ENCODE assay signal across 14 cellular contexts in the genomic region with DNA sequence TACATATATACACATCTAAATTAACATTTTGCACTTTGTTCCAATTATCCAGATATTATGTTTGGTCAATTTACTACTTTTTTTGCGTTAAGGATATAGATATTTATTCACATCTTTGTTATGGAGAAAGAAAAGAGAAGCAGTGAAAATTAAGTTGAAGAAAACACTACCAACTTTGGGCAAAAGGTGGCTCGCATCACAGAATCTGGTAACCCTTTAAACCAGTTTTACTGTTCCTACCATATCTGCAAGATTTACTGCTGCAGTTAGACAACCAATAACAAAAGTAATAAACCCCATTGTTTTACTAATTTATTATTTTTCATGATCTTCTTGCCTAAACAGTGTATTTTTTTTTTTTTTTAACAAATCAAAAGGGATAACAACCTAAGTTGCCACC. TPM values are rescaled to one million over a fixed set of nuclear protein-coding genes. Genes with fewer than 3 reads are reported as not detected.
DNase-seq lines count a peak whose midpoint lies in the region; ATAC-seq, FAIRE-seq and TF ChIP-seq lines count a peak whose summit lies in the region.
"Had no signal": no experiment of that assay in that cellular context is flagged by ENCODE, and none has a peak within 500 bp of the region (broad histone marks: within the 10 kb centered on the region; RNA-seq: fewer than 3 reads in every experiment).

No MANE protein-coding gene starts in this region.

- H2BK12ac ChIP-seq in H9 (ENCODE audit: insufficient read length, low read depth, low read length), result no peak overlapping the region

- H2BK5ac ChIP-seq in H9 (ENCODE audit: insufficient read length, low read length), result no peak overlapping the region

- H4K91ac ChIP-seq in H9 (ENCODE audit: insufficient read length, low read depth, low read length), result no peak overlapping the region

- no peaks in the 10 kb centered on the region for H3K23me2 ChIP-seq in H9 (ENCODE audit: insufficient read length, low read depth, low read length, poor library complexity, severe bottlenecking)

- no peaks in the 10 kb centered on the region for H3K9me2 ChIP-seq in hepatocyte (replicated peaks; ENCODE audit: insufficient read depth)

- H3K79me2 ChIP-seq in H9 (ENCODE audit: insufficient read depth, low read length), result peaks cover 13% of the 10 kb centered on the region; the same call in 1 of the 2 replicates
- peaks cover 100% of the 10 kb centered on the region for H3K79me2 ChIP-seq in neural progenitor cell (ENCODE audit: low read depth)
- peaks cover 81% of the 10 kb centered on the region for H3K79me2 ChIP-seq in hepatocyte

- no peak overlapping the region for H2BK120ac ChIP-seq in H9 (ENCODE audit: low read depth, low read length, poor library complexity, severe bottlenecking)

- H3K27ac ChIP-seq in H9 (ENCODE audit: insufficient read length, low read depth, low read length) (no peak overlapping the region), neural progenitor cell (peak overlapping the region; percentile 41), hepatocyte (no peak overlapping the region), caudate nucleus (ENCODE audit: low read depth, low read length) (no peak overlapping the region)

- no peak overlapping the region for H3K9ac ChIP-seq in H9 (ENCODE audit: extremely low read depth, insufficient read length, low read length)
- no peak overlapping the region for H3K9ac ChIP-seq in neural progenitor cell

- H3K18ac ChIP-seq in H9 (ENCODE audit: insufficient read length, low read depth, low read length), result no peak overlapping the region

- no peak overlapping the region for H3T11ph ChIP-seq in H9 (ENCODE audit: low read length)

- no peaks in the 10 kb centered on the region for H3K9me3 Mint-ChIP-seq in H9
- H3K9me3 Mint-ChIP-seq in activated T-helper 2 cell treated with anti-CD3 and anti-CD28 coated beads, Interferon-gamma antibody, Interleukin-2, Interleukin-4, amounts not matched to agents 10 μg/mL and 5 μg/mL and 100 μg/mL, durations not matched to agents 14 hours and 24 hours and 36 hours, result peaks cover 3% of the 10 kb centered on the region
- H3K9me3 Mint-ChIP-seq in neural progenitor cell, result no peaks in the 10 kb centered on the region
- H3K9me3 Mint-ChIP-seq: CD8-positive, alpha-beta memory T cell had no signal

- H3K4me2 ChIP-seq in H9 (ENCODE audit: insufficient read depth, insufficient read length, low read length) (no peak overlapping the region), neural progenitor cell (no peak overlapping the region), hepatocyte (no peak overlapping the region)

- H3K23ac ChIP-seq in H9 (ENCODE audit: insufficient read length, low read depth, low read length), result no peak overlapping the region

- H2AFZ ChIP-seq in H9 (ENCODE audit: low read length) (no peak overlapping the region), neural progenitor cell (replicated peaks) (no peak overlapping the region), hepatocyte (no peak overlapping the region)

- H3K56ac ChIP-seq in H9 (ENCODE audit: insufficient read length, low read depth, low read length), result no peak overlapping the region

- no peak overlapping the region for H4K8ac ChIP-seq in H9 (replicated peaks; ENCODE audit: insufficient read length, low read depth, low read length)

- H3K4me1 Mint-ChIP-seq in H9 (peaks cover 19 to 23% of the 10 kb centered on the region in 2 experiments), neural progenitor cell (peaks cover 7% of the 10 kb centered on the region)
- peaks cover 53% of the 10 kb centered on the region for H3K4me1 Mint-ChIP-seq in activated T-helper 2 cell treated with anti-CD3 and anti-CD28 coated beads, Interferon-gamma antibody, Interleukin-2, Interleukin-4, amounts not matched to agents 10 μg/mL and 5 μg/mL and 100 μg/mL, durations not matched to agents 14 hours and 24 hours and 36 hours (ENCODE audit: low read depth)
- H3K4me1 Mint-ChIP-seq: B cell had no signal

- no peak overlapping the region for H2BK15ac ChIP-seq in H9 (ENCODE audit: low read depth, low read length)

- H3K27me3 Mint-ChIP-seq in H9 (ENCODE audit: low read depth) (no peaks in the 10 kb centered on the region), neural progenitor cell (ENCODE audit: insufficient read depth, low read depth) (peaks cover 2% of the 10 kb centered on the region)
- H3K27me3 Mint-ChIP-seq in activated T-helper 2 cell treated with anti-CD3 and anti-CD28 coated beads, Interferon-gamma antibody, Interleukin-2, Interleukin-4, amounts not matched to agents 10 μg/mL and 5 μg/mL and 100 μg/mL, durations not matched to agents 14 hours and 24 hours and 36 hours (ENCODE audit: low read depth), result no peaks in the 10 kb centered on the region
- H3K27me3 Mint-ChIP-seq: B cell; CD8-positive, alpha-beta memory T cell; IgD-negative memory B cell had no signal

- H3K4ac ChIP-seq in H9 (ENCODE audit: low read depth, low read length), result no peak overlapping the region

- TF ChIP-seq CTCF in D721Med (IDR thresholded peaks at IDR 0.05; ENCODE audit: insufficient read depth, missing control alignments) (no peak), H9 (conservative IDR thresholded peaks at IDR 0.05) (peak; percentile 42; the same call in 2 of the 3 replicates), neural progenitor cell (IDR thresholded peaks at IDR 0.05) (peak; percentile 16), hepatocyte (IDR thresholded peaks at IDR 0.05; ENCODE audit: poor library complexity) (no peak)

- no peak overlapping the region for H3K14ac ChIP-seq in H9 (ENCODE audit: insufficient read depth, low read length)

- no peak overlapping the region for H4K5ac ChIP-seq in H9 (ENCODE audit: insufficient read length, low read depth, low read length)

- H3K4me3 ChIP-seq in neural progenitor cell, result no peak overlapping the region
- H3K4me3 ChIP-seq in hepatocyte, result no peak overlapping the region

- peaks cover 3% of the 10 kb centered on the region for H3K79me1 ChIP-seq in H9 (ENCODE audit: insufficient read depth, low read depth, low read length, poor library complexity, severe bottlenecking)

- intact Hi-C loops in activated T-helper 2 cell treated with anti-CD3 and anti-CD28 coated beads, Interferon-gamma antibody, Interleukin-2, Interleukin-4, amounts not matched to agents 10 μg/mL and 5 μg/mL and 100 μg/mL, durations not matched to agents 14 hours and 24 hours and 36 hours (cut with micrococcal nuclease), result no loop called here

- whole genome bisulfite sequencing in H9 (ENCODE audit: extremely low coverage, insufficient read length, low lambda C conversion rate), result no CpG with 5 or more reads among the region's 2 CpGs
- 94% methylated on average over 2 of the region's 2 CpGs for WGBS in hepatocyte (ENCODE audit: low lambda C conversion rate, missing lambda C conversion rate)

- DNase-seq in D721Med (ENCODE audit: insufficient read length, low spot score) (no peak), H9 (no peak), neural progenitor cell (ENCODE audit: low spot score) (no peak), hepatocyte (ENCODE audit: low spot score) (no peak), caudate nucleus (lab: John Stamatoyannopoulos, UW) (no peak)
- no peak for DNase-seq in activated T-helper 2 cell treated with anti-CD3 and anti-CD28 coated beads, Interferon-gamma antibody, Interleukin-2, Interleukin-4, amounts not matched to agents 10 μg/mL and 5 μg/mL and 100 μg/mL, durations not matched to agents 14 hours and 24 hours and 36 hours (ENCODE audit: low spot score)
- DNase-seq: CD8-positive, alpha-beta memory T cell; DMS 273 treated with DMSO at 0.1 percent for 48 hours; NCI-H1092 treated with DMSO at 0.1 percent for 48 hours; NCI-H1694 treated with DMSO at 0.1 percent for 48 hours had no signal

- H3K27me3 ChIP-seq in H9 (ENCODE audit: insufficient read depth, low read length) (no peaks in the 10 kb centered on the region), neural progenitor cell (no peaks in the 10 kb centered on the region), hepatocyte (no peaks in the 10 kb centered on the region)

- no peaks in the 10 kb centered on the region for H3K9me3 ChIP-seq in H9 (ENCODE audit: control insufficient read depth, low read depth, low read length)
- no peaks in the 10 kb centered on the region for H3K9me3 ChIP-seq in neural progenitor cell (ENCODE audit: low read depth)
- H3K9me3 ChIP-seq in hepatocyte (ENCODE audit: low read depth), result no peaks in the 10 kb centered on the region

- H3K4me1 ChIP-seq in H9 (ENCODE audit: insufficient read depth, low read length) (no peaks in the 10 kb centered on the region), neural progenitor cell (peaks cover 10% of the 10 kb centered on the region), hepatocyte (ENCODE audit: insufficient read depth) (no peaks in the 10 kb centered on the region)

- no peak overlapping the region for H2AK5ac ChIP-seq in H9 (ENCODE audit: insufficient read length, low read length)

- H4K20me1 ChIP-seq in H9 (ENCODE audit: control insufficient read depth, insufficient read depth, insufficient read length) (no peaks in the 10 kb centered on the region), neural progenitor cell (ENCODE audit: low read depth) (peaks cover 91% of the 10 kb centered on the region), hepatocyte (ENCODE audit: insufficient read depth, poor library complexity, severe bottlenecking) (peaks cover 17% of the 10 kb centered on the region)

- H3K36me3 ChIP-seq in neural progenitor cell, result peaks cover 16% of the 10 kb centered on the region
- H3K36me3 ChIP-seq in hepatocyte (replicated peaks; ENCODE audit: insufficient read depth, low read depth), result no peaks in the 10 kb centered on the region

- peaks cover 54% of the 10 kb centered on the region for H3F3A ChIP-seq in neural progenitor cell (ENCODE audit: low read depth)

- FAIRE-seq in D721Med (lab: Jason Lieb, UNC), result peak; percentile 94

- no peak overlapping the region for H2BK20ac ChIP-seq in H9 (ENCODE audit: low read depth, low read length, poor library complexity, severe bottlenecking)

- no peak overlapping the region for H3K27ac Mint-ChIP-seq in H9
- H3K27ac Mint-ChIP-seq in activated T-helper 2 cell treated with anti-CD3 and anti-CD28 coated beads, Interferon-gamma antibody, Interleukin-2, Interleukin-4, amounts not matched to agents 10 μg/mL and 5 μg/mL and 100 μg/mL, durations not matched to agents 14 hours and 24 hours and 36 hours, result peak overlapping the region; percentile 49
- H3K27ac Mint-ChIP-seq in neural progenitor cell, result no peak overlapping the region
- H3K27ac Mint-ChIP-seq: B cell, IgD-negative memory B cell had no signal

- ATAC-seq in HG02571 (IDR thresholded peaks at IDR 0.05; ENCODE audit: unreplicated experiment) (no peak), esophagus mucosa (no peak)

- H3K4me3 Mint-ChIP-seq in H9 (no peak overlapping the region), neural progenitor cell (no peak overlapping the region)
- no peak overlapping the region for H3K4me3 Mint-ChIP-seq in activated T-helper 2 cell treated with anti-CD3 and anti-CD28 coated beads, Interferon-gamma antibody, Interleukin-2, Interleukin-4, amounts not matched to agents 10 μg/mL and 5 μg/mL and 100 μg/mL, durations not matched to agents 14 hours and 24 hours and 36 hours (ENCODE audit: low read depth)
- H3K4me3 Mint-ChIP-seq: B cell; CD8-positive, alpha-beta memory T cell; IgD-negative memory B cell had no signal

- peaks cover 4 to 16% (median 14%) of the 10 kb centered on the region in 3 experiments; a peak in 5 of 7 replicates for H3K36me3 Mint-ChIP-seq in H9 (ENCODE audit: insufficient read depth in 1 of 3, low read depth in 3 of 3)
- peaks cover 65% of the 10 kb centered on the region for H3K36me3 Mint-ChIP-seq in activated T-helper 2 cell treated with anti-CD3 and anti-CD28 coated beads, Interferon-gamma antibody, Interleukin-2, Interleukin-4, amounts not matched to agents 10 μg/mL and 5 μg/mL and 100 μg/mL, durations not matched to agents 14 hours and 24 hours and 36 hours (ENCODE audit: low read depth)
- H3K36me3 Mint-ChIP-seq in neural progenitor cell, result peaks cover 20% of the 10 kb centered on the region

RNA-seq across cellular contexts. Expression of a gene that starts 53.6 kb away (rescaled TPM):
- total RNA-seq in H9 (2021), result 114 and 121 TPM in 2 replicates
- 353 and 358 TPM in 2 replicates for total RNA-seq in activated T-helper 2 cell treated with anti-CD3 and anti-CD28 coated beads, Interferon-gamma antibody, Interleukin-2, Interleukin-4, amounts not matched to agents 10 μg/mL and 5 μg/mL and 100 μg/mL, durations not matched to agents 14 hours and 24 hours and 36 hours
- 170 and 233 TPM in 2 replicates for total RNA-seq in neural progenitor cell (ENCODE audit: low replicate concordance)
- 87.2 TPM for total RNA-seq in esophagus mucosa
- total RNA-seq in hepatocyte, result 93.3 and 108 TPM in 2 replicates
- 46.0 and 58.5 TPM in 2 replicates for polyA plus RNA-seq in hepatocyte

Comparison
In these comparisons a context has a peak if more than half of its experiments do, and no peak if none do; other contexts are left out.
1. CTCF ChIP-seq: peak in H9 (single experiment) and neural progenitor cell (single experiment); none in D721Med (single experiment) and hepatocyte (single experiment).